ENCODE assay signal across 8 cellular contexts in genomic region chr6:89412071-89413005, GRCh38. TPM values are rescaled to one million over a fixed set of nuclear protein-coding genes. Genes with fewer than 3 reads are reported as not detected.
DNase-seq lines count a peak whose midpoint lies in the region; ATAC-seq and TF ChIP-seq lines count a peak whose summit lies in the region.

RRAGD (minus strand) TSS chr6:89412273; CDS start chr6:89411993, 280 bp downstream.

- H3K27me3 Mint-ChIP-seq in activated CD8-positive, alpha-beta memory T cell treated with anti-CD3 and anti-CD28 coated beads, Interleukin-2, amount 10 ng/mL, durations not matched to agents 7 days and 5 days: peaks cover 61% of the 10 kb centered on the region
- H3K27me3 Mint-ChIP-seq in endothelial cell (ENCODE audit: unreplicated experiment): peaks cover 11% of the 10 kb centered on the region
- peaks cover 0 to 10% of the 10 kb centered on the region in 2 donors for H3K27me3 Mint-ChIP-seq in stimulated activated naive B cell treated with anti-CD40 and anti-IgM and Interleukin-4, amounts not matched to agents 10 μg/mL and 1 μg/mL and 100 μg/mL, for 72 hours

- no peak for TF ChIP-seq CTCF in endothelial cell (IDR thresholded peaks at IDR 0.05; ENCODE audit: unreplicated experiment)

- H3K4me3 Mint-ChIP-seq in activated CD8-positive, alpha-beta memory T cell treated with anti-CD3 and anti-CD28 coated beads, Interleukin-2, amount 10 ng/mL, durations not matched to agents 7 days and 5 days: peak within 1 kb of the TSS; percentile 83
- H3K4me3 Mint-ChIP-seq in endothelial cell (ENCODE audit: unreplicated experiment): peak within 1 kb of the TSS; percentile 91
- peak within 1 kb of the TSS; percentile 100 for H3K4me3 Mint-ChIP-seq in stimulated activated naive B cell treated with anti-CD40 and anti-IgM and Interleukin-4, amounts not matched to agents 10 μg/mL and 1 μg/mL and 100 μg/mL, for 72 hours

- CTCF ChIA-PET in activated CD8-positive, alpha-beta memory T cell treated with anti-CD3 and anti-CD28 coated beads, Interleukin-2, amount 10 ng/mL, durations not matched to agents 7 days and 5 days (lab: Charles Lee): interaction anchor here (0.7 to 4.5 kb wide), 7 partner anchors 10 to 118 kb away, joined by 3 to 28 read pairs (median 3); partner anchors contain the start of gene ANKRD6

- no peaks in the 10 kb centered on the region for H3K9me3 Mint-ChIP-seq in activated CD8-positive, alpha-beta memory T cell treated with anti-CD3 and anti-CD28 coated beads, Interleukin-2, amount 10 ng/mL, durations not matched to agents 7 days and 5 days (ENCODE audit: low read depth)
- H3K9me3 Mint-ChIP-seq in endothelial cell (ENCODE audit: unreplicated experiment): no peaks in the 10 kb centered on the region
- H3K9me3 Mint-ChIP-seq in stimulated activated naive B cell treated with anti-CD40 and anti-IgM and Interleukin-4, amounts not matched to agents 10 μg/mL and 1 μg/mL and 100 μg/mL, for 72 hours: no peaks in the 10 kb centered on the region

- no peaks in the 10 kb centered on the region for H3K36me3 Mint-ChIP-seq in activated CD8-positive, alpha-beta memory T cell treated with anti-CD3 and anti-CD28 coated beads, Interleukin-2, amount 10 ng/mL, durations not matched to agents 7 days and 5 days
- H3K36me3 Mint-ChIP-seq in endothelial cell (ENCODE audit: low read depth, unreplicated experiment): peaks cover under 1% of the 10 kb centered on the region
- H3K36me3 Mint-ChIP-seq in stimulated activated naive B cell treated with anti-CD40 and anti-IgM and Interleukin-4, amounts not matched to agents 10 μg/mL and 1 μg/mL and 100 μg/mL, for 72 hours: peaks cover 0 to 4% of the 10 kb centered on the region in 2 donors

- peak within 1 kb of the TSS; percentile 67 for H3K27ac Mint-ChIP-seq in activated CD8-positive, alpha-beta memory T cell treated with anti-CD3 and anti-CD28 coated beads, Interleukin-2, amount 10 ng/mL, durations not matched to agents 7 days and 5 days
- H3K27ac Mint-ChIP-seq in endothelial cell (ENCODE audit: unreplicated experiment): no peak within 1 kb of the TSS
- H3K27ac Mint-ChIP-seq in stimulated activated naive B cell treated with anti-CD40 and anti-IgM and Interleukin-4, amounts not matched to agents 10 μg/mL and 1 μg/mL and 100 μg/mL, for 72 hours: peak within 1 kb of the TSS; percentile 100

- ATAC-seq in GM18909 (IDR thresholded peaks at IDR 0.05; ENCODE audit: poor library complexity, unreplicated experiment) (peak; percentile 80), HG03175 (IDR thresholded peaks at IDR 0.05; ENCODE audit: unreplicated experiment) (peak; percentile 74)
- peak; percentile 88 for ATAC-seq in activated CD8-positive, alpha-beta memory T cell treated with anti-CD3 and anti-CD28 coated beads, Interleukin-2, amount 10 ng/mL, durations not matched to agents 7 days and 5 days
- ATAC-seq in stimulated activated naive B cell treated with anti-CD40 and anti-IgM and Interleukin-4, amounts not matched to agents 10 μg/mL and 1 μg/mL and 100 μg/mL, for 72 hours (replicated peaks): peak; percentile 85 to 87

- H3K4me1 Mint-ChIP-seq in activated CD8-positive, alpha-beta memory T cell treated with anti-CD3 and anti-CD28 coated beads, Interleukin-2, amount 10 ng/mL, durations not matched to agents 7 days and 5 days: peaks cover 20% of the 10 kb centered on the region
- H3K4me1 Mint-ChIP-seq in endothelial cell (ENCODE audit: unreplicated experiment): peaks cover 12% of the 10 kb centered on the region
- peaks cover 12 to 31% of the 10 kb centered on the region in 2 donors for H3K4me1 Mint-ChIP-seq in stimulated activated naive B cell treated with anti-CD40 and anti-IgM and Interleukin-4, amounts not matched to agents 10 μg/mL and 1 μg/mL and 100 μg/mL, for 72 hours

- DNase-seq in AG20443 (ENCODE audit: low spot score) (peak; percentile 70), NCI-H526 (lab: John Stamatoyannopoulos, UW) (peak; percentile 65 to 90), endothelial cell (ENCODE audit: low spot score) (peak; percentile 30), mucosa of gallbladder (ENCODE audit: low spot score) (peak; percentile 81)
- DNase-seq in activated CD8-positive, alpha-beta memory T cell treated with anti-CD3 and anti-CD28 coated beads, Interleukin-2, amount 10 ng/mL, durations not matched to agents 7 days and 5 days: peak; percentile 70
- DNase-seq in stimulated activated naive B cell treated with anti-CD40 and anti-IgM and Interleukin-4, amounts not matched to agents 10 μg/mL and 1 μg/mL and 100 μg/mL, for 72 hours: peak; percentile 69

RNA-seq across cellular contexts. Expression of gene RRAGD, which starts in this region (rescaled TPM):
- 1 to 10 TPM; 1.3 to 5.7 TPM for total RNA-seq in activated CD8-positive, alpha-beta memory T cell treated with anti-CD3 and anti-CD28 coated beads, Interleukin-2, amount 10 ng/mL, durations not matched to agents 7 days and 5 days
- total RNA-seq in endothelial cell (ENCODE audit: unreplicated experiment) (9.8 TPM), mucosa of gallbladder (19.8 TPM)

Comparison
In these comparisons a context has a peak if more than half of its experiments do, and no peak if none do; other contexts are left out.
1. Peak in every context shown above with its lines: DNase-seq and ATAC-seq.
2. DNase-seq: peak in every context shown above with its lines; median percentile 81 in mucosa of gallbladder; 78 in NCI-H526; 70 in AG20443; 70 in activated CD8-positive, alpha-beta memory T cell treated with anti-CD3 and anti-CD28 coated beads, Interleukin-2, amount 10 ng/mL, durations not matched to agents 7 days and 5 days; 69 in stimulated activated naive B cell treated with anti-CD40 and anti-IgM and Interleukin-4, amounts not matched to agents 10 μg/mL and 1 μg/mL and 100 μg/mL, for 72 hours; 30 in endothelial cell.